19 cellular contexts compared by ENCODE assay signal in genomic region chr3:16455001-16455400, GRCh38. TPM values are rescaled to one million over a fixed set of nuclear protein-coding genes. Genes with fewer than 3 reads are reported as not detected.
A peak's percentile ranks its signal among the peaks of the same experiment; 100 is the strongest.
DNase-seq lines count a peak whose midpoint lies in the region; ATAC-seq and TF ChIP-seq lines count a peak whose summit lies in the region.
"Had no signal": no experiment of that assay in that cellular context is flagged by ENCODE, and none has a peak within 500 bp of the region (broad histone marks: within the 10 kb centered on the region; RNA-seq: fewer than 3 reads in every experiment).

No MANE protein-coding gene starts in this region.

- H4K20me1 ChIP-seq in GM23338 (replicated peaks; ENCODE audit: insufficient read depth) (no peaks in the 10 kb centered on the region), neural progenitor cell (ENCODE audit: low read depth) (no peaks in the 10 kb centered on the region)

- no peak for DNase-seq in GM23338 (ENCODE audit: low spot score)
- DNase-seq in NCI-H69 (lab: John Stamatoyannopoulos, UW) = peak; percentile 92
- peak; percentile 68 for DNase-seq in brain microvascular endothelial cell
- DNase-seq in neural progenitor cell (ENCODE audit: low spot score) = no peak
- no peak for DNase-seq in KG1 (lab: John Stamatoyannopoulos, UW)
- DNase-seq in lower leg skin (ENCODE audit: low spot score in 2 of 2) = no peak
- DNase-seq: CD4-positive, alpha-beta T cell; colonic mucosa; EL; gastrocnemius medialis; H7; NCI-H2227 treated with DMSO at 0.1 percent for 48 hours; PC-3; stimulated activated CD4-positive, alpha-beta T cell treated with anti-CD3 and anti-CD28 coated beads, Interleukin-4, amount 100 ng/mL, for 1 hour; stimulated activated CD8-positive, alpha-beta memory T cell treated with anti-CD3 and anti-CD28 coated beads, Interleukin-4, amount 100 ng/mL, for 48 hours had no signal

- H3K36me3 Mint-ChIP-seq in GM23338 (ENCODE audit: low read depth) (no peaks in the 10 kb centered on the region), neural progenitor cell (no peaks in the 10 kb centered on the region)

- H3F3A ChIP-seq in GM23338 (replicated peaks; ENCODE audit: low read depth) (no peaks in the 10 kb centered on the region), neural progenitor cell (ENCODE audit: low read depth) (no peaks in the 10 kb centered on the region)

- no peak overlapping the region for H3K9ac ChIP-seq in neural progenitor cell

- H3K27me3 Mint-ChIP-seq in GM23338 (ENCODE audit: insufficient read depth, low read depth, poor library complexity) (no peaks in the 10 kb centered on the region), neural progenitor cell (ENCODE audit: insufficient read depth, low read depth) (peaks cover 2% of the 10 kb centered on the region)
- H3K27me3 Mint-ChIP-seq: CD4-positive, alpha-beta T cell; natural killer cell treated with Interleukin-12 subunit alpha and Interleukin-12 subunit beta and Interleukin-15 and Interleukin-18, amount 100 ng/mL, for 72 hours had no signal

- 89 to 97% methylated on average over 7 of the region's 7 CpGs for WGBS in lower leg skin, 2 donors

- intact Hi-C loops in lower leg skin (cut with DNase I; ENCODE audit: low total_unique reads) = no loop called here

- no peak overlapping the region for H3K27ac Mint-ChIP-seq in GM23338
- H3K27ac Mint-ChIP-seq in neural progenitor cell = no peak overlapping the region
- H3K27ac Mint-ChIP-seq: CD4-positive, alpha-beta T cell; natural killer cell treated with Interleukin-12 subunit alpha and Interleukin-12 subunit beta and Interleukin-15 and Interleukin-18, amount 100 ng/mL, for 72 hours; type B pancreatic cell had no signal

- no peaks in the 10 kb centered on the region for H3K79me2 ChIP-seq in GM23338 (replicated peaks; ENCODE audit: insufficient read depth)
- H3K79me2 ChIP-seq in neural progenitor cell (ENCODE audit: low read depth) = no peaks in the 10 kb centered on the region

- in situ Hi-C loops in brain microvascular endothelial cell (cut with HindIII; ENCODE audit: low pct_ligation_motif_present, low sequenced_read_pairs) = no loop called here

- H3K27ac ChIP-seq in GM23338 (ENCODE audit: low read depth) (peak overlapping the region; percentile 2; the same call in 1 of the 2 replicates), brain microvascular endothelial cell (peak overlapping the region; percentile 41), neural progenitor cell (no peak overlapping the region)
- H3K27ac ChIP-seq: colonic mucosa had no signal

- no peak for TF ChIP-seq CTCF in GM23338 (conservative IDR thresholded peaks at IDR 0.05; ENCODE audit: low read depth in 2 of 2)
- no peak for TF ChIP-seq CTCF in brain microvascular endothelial cell (IDR thresholded peaks at IDR 0.05; ENCODE audit: low read depth, low read length, missing control alignments)
- no peak for TF ChIP-seq CTCF in neural progenitor cell (IDR thresholded peaks at IDR 0.05)
- TF ChIP-seq CTCF in lower leg skin (IDR thresholded peaks at IDR 0.05) = no peak

- H3K9me3 Mint-ChIP-seq in GM23338 (no peaks in the 10 kb centered on the region), neural progenitor cell (no peaks in the 10 kb centered on the region)
- H3K9me3 Mint-ChIP-seq: CD4-positive, alpha-beta T cell; natural killer cell treated with Interleukin-12 subunit alpha and Interleukin-12 subunit beta and Interleukin-15 and Interleukin-18, amount 100 ng/mL, for 72 hours; type B pancreatic cell had no signal

- H3K36me3 ChIP-seq in GM23338 (ENCODE audit: insufficient read depth) (no peaks in the 10 kb centered on the region), brain microvascular endothelial cell (replicated peaks) (peaks cover 4% of the 10 kb centered on the region), neural progenitor cell (no peaks in the 10 kb centered on the region)
- H3K36me3 ChIP-seq: colonic mucosa, gastrocnemius medialis had no signal

- TF ChIP-seq POLR2A in lower leg skin (IDR thresholded peaks at IDR 0.05) = no peak

- H3K4me2 ChIP-seq in GM23338 (peak overlapping the region; percentile 53), neural progenitor cell (no peak overlapping the region)

- H3K4me3 ChIP-seq in GM23338 (no peak overlapping the region), brain microvascular endothelial cell (ENCODE audit: low read depth, low read length) (no peak overlapping the region), neural progenitor cell (no peak overlapping the region), lower leg skin (ENCODE audit: low read depth, poor library complexity, severe bottlenecking) (no peak overlapping the region)
- H3K4me3 ChIP-seq: colonic mucosa, gastrocnemius medialis had no signal

- peaks cover 26% of the 10 kb centered on the region for H3K4me1 Mint-ChIP-seq in GM23338
- peaks cover 7% of the 10 kb centered on the region for H3K4me1 Mint-ChIP-seq in neural progenitor cell

- H3K27me3 ChIP-seq in GM23338 (ENCODE audit: insufficient read depth) (no peaks in the 10 kb centered on the region), brain microvascular endothelial cell (replicated peaks) (no peaks in the 10 kb centered on the region), neural progenitor cell (no peaks in the 10 kb centered on the region)
- H3K27me3 ChIP-seq: colonic mucosa, gastrocnemius medialis had no signal

- H3K9me2 ChIP-seq in GM23338 (ENCODE audit: insufficient read depth) = peaks cover 6% of the 10 kb centered on the region; the same call in 1 of the 2 replicates

- H3K4me3 Mint-ChIP-seq in GM23338 (no peak overlapping the region), neural progenitor cell (no peak overlapping the region)
- H3K4me3 Mint-ChIP-seq: CD4-positive, alpha-beta T cell; natural killer cell treated with Interleukin-12 subunit alpha and Interleukin-12 subunit beta and Interleukin-15 and Interleukin-18, amount 100 ng/mL, for 72 hours; type B pancreatic cell had no signal

- no peaks in the 10 kb centered on the region for H3K9me3 ChIP-seq in neural progenitor cell (ENCODE audit: low read depth)
- H3K9me3 ChIP-seq: colonic mucosa, gastrocnemius medialis had no signal

- H3K4me1 ChIP-seq in GM23338 (ENCODE audit: insufficient read depth) (peaks cover 29% of the 10 kb centered on the region), neural progenitor cell (peaks cover 15% of the 10 kb centered on the region)
- H3K4me1 ChIP-seq: colonic mucosa had no signal

- H2AFZ ChIP-seq in GM23338 (no peak overlapping the region), neural progenitor cell (replicated peaks) (peak overlapping the region; percentile 6)

- ATAC-seq in GM23338 (peak; percentile 46; the same call in 2 of the 3 replicates), HG03039 (IDR thresholded peaks at IDR 0.05; ENCODE audit: unreplicated experiment) (no peak), esophagus mucosa (no peak)
- ATAC-seq: natural killer cell treated with Interleukin-12 subunit alpha and Interleukin-12 subunit beta and Interleukin-15 and Interleukin-18, amount 100 ng/mL, for 72 hours; PC-3 had no signal

TF ChIP-seq in GM23338, 12 proteins besides CTCF, POLR2A, EP300 and RAD21:
- no peak for TF ChIP-seq REST (IDR thresholded peaks at IDR 0.05; ENCODE audit: unreplicated experiment)
- TF ChIP-seq NANOG (IDR thresholded peaks at IDR 0.05; ENCODE audit: borderline replicate concordance) = no peak

RNA-seq across cellular contexts. Expression of gene RFTN1, which starts 58.5 kb away (rescaled TPM):
- total RNA-seq in GM23338 (2014; rRNA removed; shearing (Covaris generic)) = 6.8 and 7.2 TPM in 2 replicates
- polyA plus RNA-seq in GM23338 (2016; fragmentation: Nextera tagmentation; extraction: Ambion mirVana) = 3.3 and 4.6 TPM in 2 replicates
- total RNA-seq in neural progenitor cell (ENCODE audit: low replicate concordance) = 0.37 and 0.92 TPM in 2 replicates
- total RNA-seq in esophagus mucosa = 3.1 TPM
- total RNA-seq in lower leg skin = 10 to 100 TPM; 11.2 to 39.5 (median 25.6) TPM

Comparison
In these comparisons a context has a peak if more than half of its experiments do, and no peak if none do; other contexts are left out.
1. DNase-seq: peak in NCI-H69 (single experiment) and brain microvascular endothelial cell (single experiment); none in GM23338 (single experiment), neural progenitor cell (single experiment), KG1 (single experiment) and lower leg skin (0 of 2).